8 cellular contexts compared by ENCODE assay signal in genomic region chr2:55616509-55617159, GRCh38. TPM values are rescaled to one million over a fixed set of nuclear protein-coding genes. Genes with fewer than 3 reads are reported as not detected.
DNase-seq lines count a peak whose midpoint lies in the region; ATAC-seq and TF ChIP-seq lines count a peak whose summit lies in the region.

No MANE protein-coding gene starts in this region.

- TF ChIP-seq CTCF in VCaP (conservative IDR thresholded peaks at IDR 0.05) = no peak
- no peak for TF ChIP-seq CTCF in uterus (IDR thresholded peaks at IDR 0.05)

- H3K36me3 ChIP-seq in mesodermal cell (ENCODE audit: control insufficient read depth, insufficient read depth, low read length) (peaks cover 24% of the 10 kb centered on the region), uterus (no peaks in the 10 kb centered on the region)

- H3K27ac ChIP-seq in VCaP (peak overlapping the region; percentile 99), mesodermal cell (ENCODE audit: low read depth, low read length, severe bottlenecking) (peak overlapping the region; percentile 94), uterus (peak overlapping the region; percentile 92 to 98)

- no peak overlapping the region for H3K4me3 Mint-ChIP-seq in stimulated activated naive CD8-positive, alpha-beta T cell treated with anti-CD3 and anti-CD28 coated beads, Interleukin-15, amount 100 ng/mL, for 72 hours
- H3K4me3 Mint-ChIP-seq in effector memory CD8-positive, alpha-beta T cell = no peak overlapping the region

- H3K27me3 ChIP-seq in uterus = no peaks in the 10 kb centered on the region

- no peaks in the 10 kb centered on the region for H3K4me1 ChIP-seq in mesodermal cell (ENCODE audit: control insufficient read depth, insufficient read depth, low read length, poor library complexity, severe bottlenecking)
- peaks cover 4 to 7% of the 10 kb centered on the region in 2 donors for H3K4me1 ChIP-seq in uterus

- H3K27ac Mint-ChIP-seq in stimulated activated naive CD8-positive, alpha-beta T cell treated with anti-CD3 and anti-CD28 coated beads, Interleukin-15, amount 100 ng/mL, for 72 hours = no peak overlapping the region
- no peak overlapping the region for H3K27ac Mint-ChIP-seq in effector memory CD8-positive, alpha-beta T cell

- H3K4me1 Mint-ChIP-seq in stimulated activated naive CD8-positive, alpha-beta T cell treated with anti-CD3 and anti-CD28 coated beads, Interleukin-15, amount 100 ng/mL, for 72 hours = peaks cover 16% of the 10 kb centered on the region
- peaks cover 25 to 39% of the 10 kb centered on the region in 2 donors for H3K4me1 Mint-ChIP-seq in effector memory CD8-positive, alpha-beta T cell (ENCODE audit: low read depth in 2 of 2)

- no peak for TF ChIP-seq POLR2A in uterus (IDR thresholded peaks at IDR 0.05)

- WGBS in mesodermal cell (ENCODE audit: insufficient coverage in 2 of 2), 2 experiments = 1 to 2% methylated on average over 17 to 18 of the region's 23 CpGs

- peaks cover 37% of the 10 kb centered on the region for H3K36me3 Mint-ChIP-seq in effector memory CD8-positive, alpha-beta T cell (ENCODE audit: insufficient read depth)

- peak; percentile 9 for ATAC-seq in stimulated activated naive CD8-positive, alpha-beta T cell treated with anti-CD3 and anti-CD28 coated beads, Interleukin-15, amount 100 ng/mL, for 72 hours
- ATAC-seq in stimulated activated naive CD8-positive, alpha-beta T cell treated with anti-CD3 and anti-CD28 coated beads, Interleukin-15, Interleukin-2, amounts not matched to agents 100 U/mL and 50 U/mL, for 24 hours = no peak
- peak; percentile 17 for ATAC-seq in HG02840 (IDR thresholded peaks at IDR 0.05; ENCODE audit: low FRiP score, unreplicated experiment)
- peak; percentile 15 for ATAC-seq in effector memory CD8-positive, alpha-beta T cell (replicated peaks)

- no peaks in the 10 kb centered on the region for H3K9me3 Mint-ChIP-seq in stimulated activated naive CD8-positive, alpha-beta T cell treated with anti-CD3 and anti-CD28 coated beads, Interleukin-15, amount 100 ng/mL, for 72 hours
- no peaks in the 10 kb centered on the region for H3K9me3 Mint-ChIP-seq in effector memory CD8-positive, alpha-beta T cell

- intact Hi-C loops in uterus (cut with DNase I; ENCODE audit: low total_unique reads) = no loop called here

- H3K27me3 Mint-ChIP-seq in stimulated activated naive CD8-positive, alpha-beta T cell treated with anti-CD3 and anti-CD28 coated beads, Interleukin-15, amount 100 ng/mL, for 72 hours = no peaks in the 10 kb centered on the region
- H3K27me3 Mint-ChIP-seq in effector memory CD8-positive, alpha-beta T cell = no peaks in the 10 kb centered on the region

- peak; percentile 30 to 54 for DNase-seq in stimulated activated naive CD8-positive, alpha-beta T cell treated with anti-CD3 and anti-CD28 coated beads, Interleukin-15, amount 100 ng/mL, for 72 hours
- DNase-seq in stimulated activated naive CD8-positive, alpha-beta T cell treated with anti-CD3 and anti-CD28 coated beads, Interleukin-15, Interleukin-2, amounts not matched to agents 100 U/mL and 50 U/mL, for 24 hours = no peak
- peak; percentile 35 for DNase-seq in NCI-H187 treated with DMSO at 0.1 percent for 48 hours (lab: John Stamatoyannopoulos, UW)
- DNase-seq in effector memory CD8-positive, alpha-beta T cell = peak; percentile 37 to 43 (median 40)
- no peak for DNase-seq in uterus

- H3K4me3 ChIP-seq in mesodermal cell (ENCODE audit: extremely low read depth, insufficient read depth, low read length, poor library complexity, severe bottlenecking) = peak overlapping the region; percentile 92
- peak overlapping the region; percentile 87 to 99 for H3K4me3 ChIP-seq in uterus

- H3K9me3 ChIP-seq in mesodermal cell (ENCODE audit: control insufficient read depth, low read length) (no peaks in the 10 kb centered on the region), uterus (no peaks in the 10 kb centered on the region)

RNA-seq across cellular contexts. Expression of gene PPP4R3B, which starts 0.8 kb away (rescaled TPM):
- 36.8 TPM for polyA plus RNA-seq in mesodermal cell (2013, experiment 1 of 2)
- polyA plus RNA-seq in mesodermal cell (2013, experiment 2 of 2) = 42.7 TPM
- total RNA-seq in uterus = 100 to 1,000 TPM in 1 of 4 donors, 10 to 100 TPM in 3; 29.2 to 117 (median 54.2) TPM

Comparison
In these comparisons a context has a peak if more than half of its experiments do, and no peak if none do; other contexts are left out.
1. DNase-seq: peak in stimulated activated naive CD8-positive, alpha-beta T cell treated with anti-CD3 and anti-CD28 coated beads, Interleukin-15, amount 100 ng/mL, for 72 hours (2 of 2), NCI-H187 treated with DMSO at 0.1 percent for 48 hours (single experiment) and effector memory CD8-positive, alpha-beta T cell (3 of 3); none in stimulated activated naive CD8-positive, alpha-beta T cell treated with anti-CD3 and anti-CD28 coated beads, Interleukin-15, Interleukin-2, amounts not matched to agents 100 U/mL and 50 U/mL, for 24 hours (single experiment) and uterus (0 of 2).
2. Peak in every context shown above with its lines, with median percentiles within 50 percentile points of each other: H3K27ac ChIP-seq.